In genomic region chr3:14121859-14122258, GRCh38 we compare ENCODE assay signal across 17 cellular contexts. TPM values are rescaled to one million over a fixed set of nuclear protein-coding genes. Genes with fewer than 3 reads are reported as not detected.
DNase-seq lines count a peak whose midpoint lies in the region; ATAC-seq and TF ChIP-seq lines count a peak whose summit lies in the region.
"Had no signal": no experiment of that assay in that cellular context is flagged by ENCODE, and none has a peak within 500 bp of the region (broad histone marks: within the 10 kb centered on the region; RNA-seq: fewer than 3 reads in every experiment).

No MANE protein-coding gene starts in this region.

- no peak for ATAC-seq in DND-41 (ENCODE audit: insufficient read depth, low read depth)
- no peak for ATAC-seq in naive thymus-derived CD4-positive, alpha-beta T cell
- ATAC-seq: activated T-cell treated with anti-CD3 and anti-CD28 coated beads, Interleukin-2, amount 50 U/mL, for 4 hours; left ventricle myocardium superior; psoas muscle had no signal

- H3K36me3 Mint-ChIP-seq in activated naive CD8-positive, alpha-beta T cell = peaks cover 18% of the 10 kb centered on the region
- H3K36me3 Mint-ChIP-seq in naive thymus-derived CD4-positive, alpha-beta T cell = peaks cover 3 to 20% (median 14%) of the 10 kb centered on the region in 5 donors

- no peaks in the 10 kb centered on the region for H3K9me3 Mint-ChIP-seq in activated naive CD8-positive, alpha-beta T cell (ENCODE audit: low read depth)
- no peaks in the 10 kb centered on the region for H3K9me3 Mint-ChIP-seq in naive thymus-derived CD4-positive, alpha-beta T cell
- H3K9me3 Mint-ChIP-seq: activated T-cell treated with anti-CD3 and anti-CD28 coated beads, Interleukin-2, amount 50 U/mL, for 4 hours had no signal

- H3K4me3 ChIP-seq in DND-41 (ENCODE audit: low read depth in 1 of 2, low read length in 2 of 2) (no peak overlapping the region), SJCRH30 (no peak overlapping the region)
- no peak overlapping the region for H3K4me3 ChIP-seq in naive thymus-derived CD4-positive, alpha-beta T cell (ENCODE audit: low read length)
- H3K4me3 ChIP-seq: adrenal gland, psoas muscle, smooth muscle cell, vagina had no signal

- no peak overlapping the region for H3K27ac ChIP-seq in DND-41 (ENCODE audit: low read length)
- no peak overlapping the region for H3K27ac ChIP-seq in naive thymus-derived CD4-positive, alpha-beta T cell (ENCODE audit: low read depth, low read length)
- no peak overlapping the region for H3K27ac ChIP-seq in SJCRH30
- H3K27ac ChIP-seq: adrenal gland, psoas muscle, vagina had no signal

- no peak overlapping the region for H3K9ac ChIP-seq in DND-41 (ENCODE audit: low read depth, low read length)

- peak overlapping the region; percentile 97 for H3K4me3 Mint-ChIP-seq in activated naive CD8-positive, alpha-beta T cell
- peak overlapping the region in 7 of 10 donors; percentile 12 to 98 (median 94) for H3K4me3 Mint-ChIP-seq in naive thymus-derived CD4-positive, alpha-beta T cell

- DNase-seq in DND-41 (no peak), HuH-7 (ENCODE audit: low spot score) (peak; percentile 8), cerebellar cortex (ENCODE audit: low spot score) (no peak), activated gamma-delta T cell treated with Interleukin-2 at 50 U/mL for 16 hours (no peak), NCI-H2081 (lab: John Stamatoyannopoulos, UW) (no peak), SJCRH30 (no peak)
- DNase-seq in naive thymus-derived CD4-positive, alpha-beta T cell = peak in 1 of 9 donors; percentile 13
- DNase-seq: activated CD4-positive, alpha-beta T cell treated with anti-CD3 and anti-CD28 coated beads, Interleukin-2, amount 50 U/mL, for 48 hours; activated T-cell treated with anti-CD3 and anti-CD28 coated beads, Interleukin-2, amount 50 U/mL, for 4 hours; adrenal gland; left ventricle myocardium superior; psoas muscle; stimulated activated CD4-positive, alpha-beta T cell treated with anti-CD3 and anti-CD28 coated beads, Interleukin-4, amount 100 ng/mL, for 24 hours; SW 1271 had no signal

- H3K27ac Mint-ChIP-seq in activated naive CD8-positive, alpha-beta T cell = peak overlapping the region; percentile 50
- peak overlapping the region in 4 of 9 donors; percentile 38 to 62 (median 55) for H3K27ac Mint-ChIP-seq in naive thymus-derived CD4-positive, alpha-beta T cell

- intact Hi-C loops in naive thymus-derived CD4-positive, alpha-beta T cell (cut with micrococcal nuclease) = loop anchor here in 1 of 2 donors (10.0 kb wide), 2 partner anchors 467 to 1047 kb away; partner anchors contain the start of gene IQSEC1

- TF ChIP-seq CTCF in DND-41 (IDR thresholded peaks at IDR 0.05; ENCODE audit: borderline replicate concordance, extremely low read depth, low read length, poor library complexity, severe bottlenecking) = no peak

- POLR2A ChIA-PET in naive thymus-derived CD4-positive, alpha-beta T cell (lab: Charles Lee) = interaction anchor here (0.7 to 5.7 kb wide), 3 partner anchors 10 to 57 kb away, joined by 3 to 92 read pairs (median 4); partner anchors contain the start of genes LSM3 and XPC

- H4K20me1 ChIP-seq in DND-41 (ENCODE audit: insufficient read depth, low read length) = peaks cover 22% of the 10 kb centered on the region

- peaks cover 38% of the 10 kb centered on the region for H3K4me1 Mint-ChIP-seq in activated naive CD8-positive, alpha-beta T cell (ENCODE audit: low read depth)
- H3K4me1 Mint-ChIP-seq in naive thymus-derived CD4-positive, alpha-beta T cell = peaks cover 30 to 52% (median 46%) of the 10 kb centered on the region in 7 donors

- H3K9me3 ChIP-seq in DND-41 (ENCODE audit: insufficient read depth, low read length, severe bottlenecking) (no peaks in the 10 kb centered on the region), SJCRH30 (replicated peaks) (no peaks in the 10 kb centered on the region)
- H3K9me3 ChIP-seq in naive thymus-derived CD4-positive, alpha-beta T cell (ENCODE audit: control insufficient read depth in 2 of 3, low read length in 3 of 3) = no peaks in the 10 kb centered on the region
- H3K9me3 ChIP-seq: adrenal gland, psoas muscle, vagina had no signal

- H3K4me1 ChIP-seq in DND-41 (ENCODE audit: insufficient read depth, low read length) (peaks cover 37% of the 10 kb centered on the region), SJCRH30 (peaks cover 6% of the 10 kb centered on the region; the same call in 1 of the 2 replicates)
- H3K4me1 ChIP-seq in naive thymus-derived CD4-positive, alpha-beta T cell (ENCODE audit: control insufficient read depth in 2 of 2, insufficient read depth in 2 of 2, low read length in 2 of 2) = peaks cover 22 to 30% of the 10 kb centered on the region in 2 donors

- H3K4me2 ChIP-seq in DND-41 (ENCODE audit: insufficient read depth, low read length) = peak overlapping the region; percentile 92; the same call in 1 of the 2 replicates
- H3K4me2 ChIP-seq: smooth muscle cell had no signal

- H2AFZ ChIP-seq in DND-41 (ENCODE audit: low read depth, low read length) = no peak overlapping the region

- H3K27me3 ChIP-seq in DND-41 (ENCODE audit: insufficient read depth, low read length, poor library complexity) = no peaks in the 10 kb centered on the region
- no peaks in the 10 kb centered on the region for H3K27me3 ChIP-seq in naive thymus-derived CD4-positive, alpha-beta T cell (ENCODE audit: control insufficient read depth in 2 of 2, insufficient read depth in 2 of 2, low read length in 2 of 2)
- no peaks in the 10 kb centered on the region for H3K27me3 ChIP-seq in SJCRH30
- H3K27me3 ChIP-seq: adrenal gland, vagina had no signal

- H3K27me3 Mint-ChIP-seq in activated naive CD8-positive, alpha-beta T cell = no peaks in the 10 kb centered on the region
- no peaks in the 10 kb centered on the region for H3K27me3 Mint-ChIP-seq in naive thymus-derived CD4-positive, alpha-beta T cell

- CTCF ChIA-PET in naive thymus-derived CD4-positive, alpha-beta T cell (lab: Charles Lee) = no interaction called here

- peaks cover 41% of the 10 kb centered on the region for H3K36me3 ChIP-seq in DND-41 (ENCODE audit: insufficient read depth, low read length)
- H3K36me3 ChIP-seq in naive thymus-derived CD4-positive, alpha-beta T cell (ENCODE audit: control insufficient read depth in 2 of 3, insufficient read depth in 3 of 3, low read length in 3 of 3) = peaks cover 0 to 25% (median 0%) of the 10 kb centered on the region in 3 experiments
- peaks cover 8% of the 10 kb centered on the region; the same call in 1 of the 2 replicates for H3K36me3 ChIP-seq in SJCRH30
- H3K36me3 ChIP-seq: adrenal gland, vagina had no signal

- peaks cover 64% of the 10 kb centered on the region for H3K79me2 ChIP-seq in DND-41 (ENCODE audit: insufficient read depth, low read length)

RNA-seq across cellular contexts. Expression of gene CHCHD4, which starts 2.8 kb away (rescaled TPM):
- 10 to 100 TPM in 1 of 5 experiments, 1 to 10 TPM in 4; 3.3 to 14.1 (median 8.4) TPM for total RNA-seq in naive thymus-derived CD4-positive, alpha-beta T cell
- polyA plus RNA-seq in naive thymus-derived CD4-positive, alpha-beta T cell = 10 to 100 TPM in 1 of 2 donors, 1 to 10 TPM in 1; 9.8 to 12.6 TPM
- total RNA-seq in SJCRH30 (2014; rRNA removed; shearing (Covaris generic)) = 22.5 and 27.0 TPM in 2 replicates

RNA-seq across cellular contexts. Expression of gene TMEM43, which starts 3.0 kb away (rescaled TPM):
- total RNA-seq in naive thymus-derived CD4-positive, alpha-beta T cell = 10 to 100 TPM; 30.1 to 54.8 (median 46.5) TPM
- polyA plus RNA-seq in naive thymus-derived CD4-positive, alpha-beta T cell = 10 to 100 TPM; 55.6 to 55.8 TPM
- total RNA-seq in SJCRH30 (2014; rRNA removed; shearing (Covaris generic)) = 66.4 and 68.7 TPM in 2 replicates

RNA-seq across cellular contexts. Expression of gene XPC, which starts 56.5 kb away (rescaled TPM):
- total RNA-seq in naive thymus-derived CD4-positive, alpha-beta T cell = 10 to 100 TPM; 56.3 to 94.8 (median 78.1) TPM
- 10 to 100 TPM; 50.0 to 54.2 TPM for polyA plus RNA-seq in naive thymus-derived CD4-positive, alpha-beta T cell
- 16.3 and 21.0 TPM in 2 replicates for total RNA-seq in SJCRH30 (2014; rRNA removed; shearing (Covaris generic))

RNA-seq across cellular contexts. Expression of gene LSM3, which starts 56.8 kb away (rescaled TPM):
- total RNA-seq in naive thymus-derived CD4-positive, alpha-beta T cell = 10 to 100 TPM in 1 of 5 experiments, 1 to 10 TPM in 4; 6.0 to 14.1 (median 8.0) TPM
- polyA plus RNA-seq in naive thymus-derived CD4-positive, alpha-beta T cell = 10 to 100 TPM; 10.5 to 26.2 TPM
- total RNA-seq in SJCRH30 (2014; rRNA removed; shearing (Covaris generic)) = 26.9 and 27.5 TPM in 2 replicates
